In the genomic region with DNA sequence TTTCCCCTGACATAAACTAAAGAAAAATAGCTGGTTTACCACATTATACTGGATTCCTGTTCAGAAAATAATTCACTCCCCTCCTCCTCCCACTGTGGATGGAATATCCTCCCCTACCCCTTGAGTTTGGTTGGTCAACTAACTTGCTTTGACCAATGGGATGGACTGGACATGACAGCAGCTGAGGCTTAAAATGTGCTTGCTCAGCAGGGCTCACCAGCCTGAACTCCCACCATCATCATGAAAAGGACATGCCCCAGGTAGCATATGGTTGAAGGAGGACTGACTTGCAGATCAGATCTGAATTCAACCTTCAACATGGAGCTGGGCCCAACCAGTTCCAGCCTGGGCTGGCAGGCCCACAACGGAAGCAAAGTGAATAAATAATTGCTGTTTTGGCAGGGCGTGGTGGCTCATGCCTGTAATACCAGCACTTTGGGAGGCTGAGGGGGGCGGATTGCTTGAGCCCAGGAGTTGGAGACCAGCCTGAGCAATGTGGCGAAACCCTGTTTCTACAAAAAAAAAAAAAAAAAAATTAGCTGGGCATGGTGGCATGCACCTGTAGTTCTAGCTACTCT, we compare ENCODE assay signal across 24 cellular contexts.
DNase-seq lines count a peak whose midpoint lies in the region; ATAC-seq and TF ChIP-seq lines count a peak whose summit lies in the region.
"Had no signal": no experiment of that assay in that cellular context is flagged by ENCODE, and none has a peak within 500 bp of the region (broad histone marks: within the 10 kb centered on the region; RNA-seq: fewer than 3 reads in every experiment).

No MANE protein-coding gene starts in this region.

- H3K9me3 ChIP-seq in heart right ventricle, result peaks cover 0 to 12% (median 0%) of the 10 kb centered on the region in 11 donors
- H3K9me3 ChIP-seq in MG63, result 0 out of 2 replicates have a peak, but pooled peaks cover 3% of the 10 kb centered on the region
- no peaks in the 10 kb centered on the region for H3K9me3 ChIP-seq in left lung

- H3K36me3 Mint-ChIP-seq in MCF 10A (ENCODE audit: insufficient read depth, unreplicated experiment), result no peaks in the 10 kb centered on the region
- no peaks in the 10 kb centered on the region for H3K36me3 Mint-ChIP-seq in activated T-helper 2 cell treated with anti-CD3 and anti-CD28 coated beads, Interferon-gamma antibody, Interleukin-2, Interleukin-4, amounts not matched to agents 10 μg/mL and 5 μg/mL and 100 μg/mL, durations not matched to agents 14 hours and 24 hours and 36 hours (ENCODE audit: low read depth)

- intact Hi-C loops in Right ventricle myocardium inferior (cut with DNase I), result no loop called here
- intact Hi-C loops in heart right ventricle (cut with DNase I), result no loop called here
- intact Hi-C loops in left lung (cut with DNase I), result no loop called here
- intact Hi-C loops in MCF 10A (cut with micrococcal nuclease), result no loop called here
- intact Hi-C loops in activated T-helper 2 cell treated with anti-CD3 and anti-CD28 coated beads, Interferon-gamma antibody, Interleukin-2, Interleukin-4, amounts not matched to agents 10 μg/mL and 5 μg/mL and 100 μg/mL, durations not matched to agents 14 hours and 24 hours and 36 hours (cut with micrococcal nuclease), result no loop called here

- no peaks in the 10 kb centered on the region for H3K27me3 ChIP-seq in heart right ventricle
- no peaks in the 10 kb centered on the region for H3K27me3 ChIP-seq in MG63
- no peaks in the 10 kb centered on the region for H3K27me3 ChIP-seq in left lung

- no peaks in the 10 kb centered on the region for H3K27me3 Mint-ChIP-seq in MCF 10A (ENCODE audit: insufficient read depth, unreplicated experiment)
- peaks cover 1% of the 10 kb centered on the region for H3K27me3 Mint-ChIP-seq in activated T-helper 2 cell treated with anti-CD3 and anti-CD28 coated beads, Interferon-gamma antibody, Interleukin-2, Interleukin-4, amounts not matched to agents 10 μg/mL and 5 μg/mL and 100 μg/mL, durations not matched to agents 14 hours and 24 hours and 36 hours (ENCODE audit: low read depth)
- H3K27me3 Mint-ChIP-seq: B cell; CD4-positive, CD25-positive, alpha-beta regulatory T cell; IgD-negative memory B cell had no signal

- ATAC-seq in Right ventricle myocardium inferior (no peak), heart right ventricle (no peak), left lung (peak; percentile 69)
- ATAC-seq: T-helper 17 cell had no signal

- WGBS in heart right ventricle, 2 donors, result 97% methylated on average over 4 of the region's 4 CpGs

- H3K9me3 Mint-ChIP-seq in MCF 10A (ENCODE audit: unreplicated experiment), result no peaks in the 10 kb centered on the region
- H3K9me3 Mint-ChIP-seq in activated T-helper 2 cell treated with anti-CD3 and anti-CD28 coated beads, Interferon-gamma antibody, Interleukin-2, Interleukin-4, amounts not matched to agents 10 μg/mL and 5 μg/mL and 100 μg/mL, durations not matched to agents 14 hours and 24 hours and 36 hours, result no peaks in the 10 kb centered on the region
- H3K9me3 Mint-ChIP-seq: IgD-negative memory B cell had no signal

- peaks cover 12% of the 10 kb centered on the region for H3K4me1 Mint-ChIP-seq in MCF 10A (ENCODE audit: insufficient read depth, unreplicated experiment)
- H3K4me1 Mint-ChIP-seq in activated T-helper 2 cell treated with anti-CD3 and anti-CD28 coated beads, Interferon-gamma antibody, Interleukin-2, Interleukin-4, amounts not matched to agents 10 μg/mL and 5 μg/mL and 100 μg/mL, durations not matched to agents 14 hours and 24 hours and 36 hours (ENCODE audit: low read depth), result peaks cover 14% of the 10 kb centered on the region

- TF ChIP-seq CTCF in heart right ventricle (IDR thresholded peaks at IDR 0.05) (no peak), left lung (IDR thresholded peaks at IDR 0.05) (no peak), MCF 10A (IDR thresholded peaks at IDR 0.05; ENCODE audit: unreplicated experiment) (no peak)

- POLR2A ChIA-PET in MCF 10A (lab: Yijun Ruan, JAX), result interaction anchor here (0.6 kb wide), 1 partner anchor 22 kb away, joined by 3 read pairs; no protein-coding TSS in a partner anchor

- no peak overlapping the region for H3K4me3 ChIP-seq in heart right ventricle
- no peak overlapping the region for H3K4me3 ChIP-seq in MG63
- no peak overlapping the region for H3K4me3 ChIP-seq in left lung
- H3K4me3 ChIP-seq: PC-9, SK-N-MC had no signal

- H3K36me3 ChIP-seq in heart right ventricle (no peaks in the 10 kb centered on the region), MG63 (no peaks in the 10 kb centered on the region), left lung (no peaks in the 10 kb centered on the region)

- peaks cover 0 to 19% (median 0%) of the 10 kb centered on the region in 9 donors for H3K4me1 ChIP-seq in heart right ventricle
- H3K4me1 ChIP-seq in left lung, result peaks cover 7 to 12% of the 10 kb centered on the region in 2 donors

- BruUV-seq in MCF 10A (replicated peaks; lab: Mats Ljungman, UMichigan), result no TSS peak

- CTCF ChIA-PET in MCF 10A (lab: Yijun Ruan, JAX), result interaction anchor here (1.0 kb wide), 1 partner anchor 38 kb away, joined by 3 read pairs; no protein-coding TSS in a partner anchor

- no peak overlapping the region for H3K4me3 Mint-ChIP-seq in MCF 10A (ENCODE audit: unreplicated experiment)
- no peak overlapping the region for H3K4me3 Mint-ChIP-seq in activated T-helper 2 cell treated with anti-CD3 and anti-CD28 coated beads, Interferon-gamma antibody, Interleukin-2, Interleukin-4, amounts not matched to agents 10 μg/mL and 5 μg/mL and 100 μg/mL, durations not matched to agents 14 hours and 24 hours and 36 hours (ENCODE audit: low read depth)
- H3K4me3 Mint-ChIP-seq: B cell; CD4-positive, CD25-positive, alpha-beta regulatory T cell; IgD-negative memory B cell; T-helper 17 cell had no signal

- no peak overlapping the region for H3K27ac Mint-ChIP-seq in MCF 10A (ENCODE audit: low read depth, unreplicated experiment)
- H3K27ac Mint-ChIP-seq in activated T-helper 2 cell treated with anti-CD3 and anti-CD28 coated beads, Interferon-gamma antibody, Interleukin-2, Interleukin-4, amounts not matched to agents 10 μg/mL and 5 μg/mL and 100 μg/mL, durations not matched to agents 14 hours and 24 hours and 36 hours, result no peak overlapping the region
- H3K27ac Mint-ChIP-seq: B cell; CD4-positive, CD25-positive, alpha-beta regulatory T cell; T-helper 17 cell had no signal

- no peak overlapping the region for H3K27ac ChIP-seq in heart right ventricle
- H3K27ac ChIP-seq in left lung, result no peak overlapping the region
- H3K27ac ChIP-seq: PC-9, SK-N-MC had no signal

- DNase-seq in Right ventricle myocardium inferior (ENCODE audit: missing footprints), result peak; percentile 31
- no peak for DNase-seq in heart right ventricle
- peak; percentile 52 for DNase-seq in MG63
- no peak for DNase-seq in left lung
- no peak for DNase-seq in hippocampal formation (lab: John Stamatoyannopoulos, UW)
- DNase-seq in MCF 10A (ENCODE audit: unreplicated experiment), result no peak
- no peak for DNase-seq in DMS153 treated with DMSO at 0.1 percent for 48 hours (lab: John Stamatoyannopoulos, UW; ENCODE audit: unreplicated experiment)
- no peak for DNase-seq in activated T-helper 2 cell treated with anti-CD3 and anti-CD28 coated beads, Interferon-gamma antibody, Interleukin-2, Interleukin-4, amounts not matched to agents 10 μg/mL and 5 μg/mL and 100 μg/mL, durations not matched to agents 14 hours and 24 hours and 36 hours (ENCODE audit: low spot score)
- DNase-seq: CD4-positive, CD25-positive, alpha-beta regulatory T cell; GF-D8; Kasumi-1; NCI-H1092 treated with DMSO at 0.1 percent for 48 hours; NCI-H1436 treated with DMSO at 0.1 percent for 48 hours; NCI-H1930; NCI-H510A treated with DMSO at 0.1 percent for 48 hours; NCI-H748 treated with DMSO at 0.1 percent for 48 hours; PC-9; RPMI8226; SHP77 treated with DMSO at 0.1 percent for 48 hours; SW 1271; T-helper 17 cell had no signal

Comparison
In these comparisons a context has a peak if more than half of its experiments do, and no peak if none do; other contexts are left out.
1. DNase-seq: peak in Right ventricle myocardium inferior (single experiment) and MG63 (single experiment); none in heart right ventricle (0 of 2), left lung (0 of 2), hippocampal formation (0 of 2), MCF 10A (single experiment), DMS153 treated with DMSO at 0.1 percent for 48 hours (single experiment) and activated T-helper 2 cell treated with anti-CD3 and anti-CD28 coated beads, Interferon-gamma antibody, Interleukin-2, Interleukin-4, amounts not matched to agents 10 μg/mL and 5 μg/mL and 100 μg/mL, durations not matched to agents 14 hours and 24 hours and 36 hours (single experiment).